Comparison of ENCODE assay signal across 9 cellular contexts in genomic region chr21:35179990-35180557, GRCh38.
DNase-seq lines count a peak whose midpoint lies in the region; ATAC-seq and TF ChIP-seq lines count a peak whose summit lies in the region.
"Had no signal": no experiment of that assay in that cellular context is flagged by ENCODE, and none has a peak within 500 bp of the region (broad histone marks: within the 10 kb centered on the region; RNA-seq: fewer than 3 reads in every experiment).

No MANE protein-coding gene starts in this region.

- no peak overlapping the region for H3K27ac Mint-ChIP-seq in activated CD4-positive, alpha-beta memory T cell treated with anti-CD3 and anti-CD28 coated beads for 36 hours
- no peak overlapping the region for H3K27ac Mint-ChIP-seq in activated CD4-positive, alpha-beta memory T cell treated with anti-CD3 and anti-CD28 coated beads, Interleukin-2, amount 10 ng/mL, durations not matched to agents 7 days and 5 days
- H3K27ac Mint-ChIP-seq in stimulated activated effector memory CD8-positive, alpha-beta T cell treated with anti-CD3 and anti-CD28 coated beads, Interleukin-12 subunit alpha, Interleukin-12 subunit beta, amount 100 ng/mL, for 72 hours = no peak overlapping the region

- no peak overlapping the region for H3K4me3 Mint-ChIP-seq in activated CD4-positive, alpha-beta memory T cell treated with anti-CD3 and anti-CD28 coated beads for 36 hours
- no peak overlapping the region for H3K4me3 Mint-ChIP-seq in activated CD4-positive, alpha-beta memory T cell treated with anti-CD3 and anti-CD28 coated beads, Interleukin-2, amount 10 ng/mL, durations not matched to agents 7 days and 5 days
- no peak overlapping the region for H3K4me3 Mint-ChIP-seq in stimulated activated effector memory CD8-positive, alpha-beta T cell treated with anti-CD3 and anti-CD28 coated beads, Interleukin-12 subunit alpha, Interleukin-12 subunit beta, amount 100 ng/mL, for 72 hours

- peaks cover 6% of the 10 kb centered on the region for H3K4me1 ChIP-seq in Karpas-422 (ENCODE audit: low read length)
- H3K4me1 ChIP-seq in MM.1S (ENCODE audit: low read length) = no peaks in the 10 kb centered on the region

- H4K20me1 ChIP-seq in Karpas-422 (ENCODE audit: insufficient read depth, low read depth, low read length) (no peaks in the 10 kb centered on the region), MM.1S (ENCODE audit: insufficient read depth, low read length) (no peaks in the 10 kb centered on the region)

- no peaks in the 10 kb centered on the region for H3K27me3 ChIP-seq in Karpas-422 (ENCODE audit: low read length)
- no peaks in the 10 kb centered on the region for H3K27me3 ChIP-seq in MM.1S (replicated peaks; ENCODE audit: insufficient read depth, low read length)

- intact Hi-C loops in activated CD4-positive, alpha-beta memory T cell treated with anti-CD3 and anti-CD28 coated beads for 36 hours (cut with micrococcal nuclease) = loop anchor here (2.0 kb wide), 1 partner anchor 29 kb away; no protein-coding TSS in a partner anchor

- CTCF ChIA-PET in activated CD4-positive, alpha-beta memory T cell treated with anti-CD3 and anti-CD28 coated beads for 36 hours (lab: Charles Lee) = no interaction called here
- CTCF ChIA-PET in activated CD4-positive, alpha-beta memory T cell treated with anti-CD3 and anti-CD28 coated beads, Interleukin-2, amount 10 ng/mL, durations not matched to agents 7 days and 5 days (lab: Charles Lee) = no interaction called here

- peaks cover 1% of the 10 kb centered on the region for H3K36me3 Mint-ChIP-seq in activated CD4-positive, alpha-beta memory T cell treated with anti-CD3 and anti-CD28 coated beads for 36 hours
- H3K36me3 Mint-ChIP-seq in activated CD4-positive, alpha-beta memory T cell treated with anti-CD3 and anti-CD28 coated beads, Interleukin-2, amount 10 ng/mL, durations not matched to agents 7 days and 5 days (ENCODE audit: low read depth) = peaks cover 6% of the 10 kb centered on the region
- no peaks in the 10 kb centered on the region for H3K36me3 Mint-ChIP-seq in stimulated activated effector memory CD8-positive, alpha-beta T cell treated with anti-CD3 and anti-CD28 coated beads, Interleukin-12 subunit alpha, Interleukin-12 subunit beta, amount 100 ng/mL, for 72 hours

- H2AFZ ChIP-seq in Karpas-422 (ENCODE audit: low read length) (no peak overlapping the region), MM.1S (ENCODE audit: low read length) (no peak overlapping the region)

- H3K9me2 ChIP-seq in Karpas-422 (replicated peaks; ENCODE audit: insufficient read depth, low read length) (no peaks in the 10 kb centered on the region), MM.1S (replicated peaks; ENCODE audit: insufficient read depth, low read length) (no peaks in the 10 kb centered on the region)

- H3K9me3 Mint-ChIP-seq in activated CD4-positive, alpha-beta memory T cell treated with anti-CD3 and anti-CD28 coated beads for 36 hours = peaks cover 15% of the 10 kb centered on the region
- peaks cover 19% of the 10 kb centered on the region for H3K9me3 Mint-ChIP-seq in activated CD4-positive, alpha-beta memory T cell treated with anti-CD3 and anti-CD28 coated beads, Interleukin-2, amount 10 ng/mL, durations not matched to agents 7 days and 5 days
- peaks cover 2% of the 10 kb centered on the region for H3K9me3 Mint-ChIP-seq in stimulated activated effector memory CD8-positive, alpha-beta T cell treated with anti-CD3 and anti-CD28 coated beads, Interleukin-12 subunit alpha, Interleukin-12 subunit beta, amount 100 ng/mL, for 72 hours

- H3K9me3 ChIP-seq in Karpas-422 (ENCODE audit: low read length) (no peaks in the 10 kb centered on the region), MM.1S (replicated peaks; ENCODE audit: insufficient read depth, low read length) (no peaks in the 10 kb centered on the region)

- no peaks in the 10 kb centered on the region for H3K36me3 ChIP-seq in Karpas-422 (ENCODE audit: insufficient read depth, low read length)
- no peaks in the 10 kb centered on the region for H3K36me3 ChIP-seq in MM.1S (replicated peaks; ENCODE audit: insufficient read depth, low read length)

- peaks cover 16% of the 10 kb centered on the region for H3K4me1 Mint-ChIP-seq in activated CD4-positive, alpha-beta memory T cell treated with anti-CD3 and anti-CD28 coated beads for 36 hours (ENCODE audit: low read depth)
- H3K4me1 Mint-ChIP-seq in activated CD4-positive, alpha-beta memory T cell treated with anti-CD3 and anti-CD28 coated beads, Interleukin-2, amount 10 ng/mL, durations not matched to agents 7 days and 5 days = peaks cover 7% of the 10 kb centered on the region
- H3K4me1 Mint-ChIP-seq in stimulated activated effector memory CD8-positive, alpha-beta T cell treated with anti-CD3 and anti-CD28 coated beads, Interleukin-12 subunit alpha, Interleukin-12 subunit beta, amount 100 ng/mL, for 72 hours = peaks cover 10% of the 10 kb centered on the region

- DNase-seq in activated CD4-positive, alpha-beta memory T cell treated with anti-CD3 and anti-CD28 coated beads for 36 hours = peak; percentile 21
- no peak for DNase-seq in activated CD4-positive, alpha-beta memory T cell treated with anti-CD3 and anti-CD28 coated beads, Interleukin-2, amount 10 ng/mL, durations not matched to agents 7 days and 5 days
- DNase-seq in NCI-H226 (peak; percentile 93), choroid plexus epithelial cell (ENCODE audit: low read depth) (peak; percentile 73), Karpas-422 (no peak), MM.1S (no peak)
- no peak for DNase-seq in stimulated activated effector memory CD8-positive, alpha-beta T cell treated with anti-CD3 and anti-CD28 coated beads, Interleukin-12 subunit alpha, Interleukin-12 subunit beta, amount 100 ng/mL, for 72 hours (ENCODE audit: low spot score in 2 of 2)
- DNase-seq: NCI-H1092 had no signal

- TF ChIP-seq CTCF in choroid plexus epithelial cell (conservative IDR thresholded peaks at IDR 0.05; ENCODE audit: low read depth, low read length) (no peak), MM.1S (IDR thresholded peaks at IDR 0.05; ENCODE audit: low read length) (no peak)

- ATAC-seq in stimulated activated effector memory CD8-positive, alpha-beta T cell treated with anti-CD3 and anti-CD28 coated beads, Interleukin-12 subunit alpha, Interleukin-12 subunit beta, amount 100 ng/mL, for 72 hours = peak; percentile 56
- no peak for ATAC-seq in GM21717 (IDR thresholded peaks at IDR 0.05; ENCODE audit: unreplicated experiment)

- H3K4me2 ChIP-seq in Karpas-422 (ENCODE audit: low read depth, low read length, poor library complexity, severe bottlenecking) (no peak overlapping the region), MM.1S (ENCODE audit: low read depth, low read length) (no peak overlapping the region)

- POLR2A ChIA-PET in activated CD4-positive, alpha-beta memory T cell treated with anti-CD3 and anti-CD28 coated beads for 36 hours (lab: Charles Lee) = no interaction called here
- POLR2A ChIA-PET in activated CD4-positive, alpha-beta memory T cell treated with anti-CD3 and anti-CD28 coated beads, Interleukin-2, amount 10 ng/mL, durations not matched to agents 7 days and 5 days (lab: Charles Lee) = interaction anchor here (0.7 kb wide), 1 partner anchor 26 kb away, joined by 3 read pairs; no protein-coding TSS in a partner anchor

- H3K4me3 ChIP-seq in choroid plexus epithelial cell (ENCODE audit: low read depth, low read length) (no peak overlapping the region), Karpas-422 (ENCODE audit: low read length) (no peak overlapping the region), MM.1S (ENCODE audit: low read length) (no peak overlapping the region)

- H3K79me2 ChIP-seq in Karpas-422 (ENCODE audit: low read length) = no peaks in the 10 kb centered on the region
- H3K79me2 ChIP-seq in MM.1S (ENCODE audit: low read length) = no peaks in the 10 kb centered on the region

- no peaks in the 10 kb centered on the region for H3F3A ChIP-seq in MM.1S (ENCODE audit: insufficient read depth, low read length)

- H3K9ac ChIP-seq in Karpas-422 (ENCODE audit: low read length) = no peak overlapping the region
- H3K9ac ChIP-seq in MM.1S (ENCODE audit: low read length) = no peak overlapping the region

- no peak overlapping the region for H3K27ac ChIP-seq in Karpas-422 (ENCODE audit: low read length)
- no peak overlapping the region for H3K27ac ChIP-seq in MM.1S (ENCODE audit: low read length)

- peaks cover 7% of the 10 kb centered on the region for H3K27me3 Mint-ChIP-seq in activated CD4-positive, alpha-beta memory T cell treated with anti-CD3 and anti-CD28 coated beads for 36 hours
- peaks cover 10% of the 10 kb centered on the region for H3K27me3 Mint-ChIP-seq in activated CD4-positive, alpha-beta memory T cell treated with anti-CD3 and anti-CD28 coated beads, Interleukin-2, amount 10 ng/mL, durations not matched to agents 7 days and 5 days

Comparison
In these comparisons a context has a peak if more than half of its experiments do, and no peak if none do; other contexts are left out.
1. DNase-seq: peak in activated CD4-positive, alpha-beta memory T cell treated with anti-CD3 and anti-CD28 coated beads for 36 hours (single experiment), NCI-H226 (single experiment) and choroid plexus epithelial cell (single experiment); none in activated CD4-positive, alpha-beta memory T cell treated with anti-CD3 and anti-CD28 coated beads, Interleukin-2, amount 10 ng/mL, durations not matched to agents 7 days and 5 days (single experiment), stimulated activated effector memory CD8-positive, alpha-beta T cell treated with anti-CD3 and anti-CD28 coated beads, Interleukin-12 subunit alpha, Interleukin-12 subunit beta, amount 100 ng/mL, for 72 hours (0 of 2), Karpas-422 (single experiment) and MM.1S (single experiment).